In genomic region chr1:91559046-91559750, GRCh38 we compare ENCODE assay signal across 1 cellular context.
TF ChIP-seq lines count a peak whose summit lies in the region.

No MANE protein-coding gene starts in this region.

TF ChIP-seq in HEK293, 187 proteins besides CTCF, POLR2A, EP300 and RAD21 (continued from another document):
- TF ChIP-seq PATZ1 (tag by site-specific recombination; IDR thresholded peaks at IDR 0.05), result no peak
- TF ChIP-seq ZNF677 (tag by site-specific recombination; IDR thresholded peaks at IDR 0.05), result no peak
- no peak for TF ChIP-seq ZNF223 (tag by site-specific recombination; IDR thresholded peaks at IDR 0.05)
- TF ChIP-seq ZSCAN30 (tag by site-specific recombination; IDR thresholded peaks at IDR 0.05), result peak; percentile 53; the same call in 1 of the 2 replicates
- TF ChIP-seq ZNF112 (tag by site-specific recombination; IDR thresholded peaks at IDR 0.05), result no peak
- TF ChIP-seq ZNF26 (tag by site-specific recombination; IDR thresholded peaks at IDR 0.05), result no peak
- no peak for TF ChIP-seq ZBTB7A (tag by site-specific recombination; IDR thresholded peaks at IDR 0.05; ENCODE audit: low read depth)
- TF ChIP-seq ZNF266 (tag by site-specific recombination; IDR thresholded peaks at IDR 0.05; ENCODE audit: low read depth), result no peak
- TF ChIP-seq ZNF398 (tag by site-specific recombination; IDR thresholded peaks at IDR 0.05), result no peak
- TF ChIP-seq ZNF510 (tag by site-specific recombination; IDR thresholded peaks at IDR 0.05; ENCODE audit: insufficient replicate concordance), result no peak
- TF ChIP-seq SP2 (tag by site-specific recombination; IDR thresholded peaks at IDR 0.05), result no peak
- no peak for TF ChIP-seq GLIS1 (tag by site-specific recombination; IDR thresholded peaks at IDR 0.05)
- no peak for TF ChIP-seq ZNF660 (tag by site-specific recombination; IDR thresholded peaks at IDR 0.05)
- no peak for TF ChIP-seq ZNF423 (tag by site-specific recombination; IDR thresholded peaks at IDR 0.05)
- TF ChIP-seq ZNF362 (tag by site-specific recombination; IDR thresholded peaks at IDR 0.05), result peak; percentile 43; the same call in 1 of the 2 replicates
- 0 out of 2 replicates have a peak, but pooled peaks have one; percentile 11 for TF ChIP-seq ZBTB8A (tag by site-specific recombination; IDR thresholded peaks at IDR 0.05)
- no peak for TF ChIP-seq ZNF37A (tag by site-specific recombination; IDR thresholded peaks at IDR 0.05)
